ENCODE assay signal across 1 cellular context in the genomic region with DNA sequence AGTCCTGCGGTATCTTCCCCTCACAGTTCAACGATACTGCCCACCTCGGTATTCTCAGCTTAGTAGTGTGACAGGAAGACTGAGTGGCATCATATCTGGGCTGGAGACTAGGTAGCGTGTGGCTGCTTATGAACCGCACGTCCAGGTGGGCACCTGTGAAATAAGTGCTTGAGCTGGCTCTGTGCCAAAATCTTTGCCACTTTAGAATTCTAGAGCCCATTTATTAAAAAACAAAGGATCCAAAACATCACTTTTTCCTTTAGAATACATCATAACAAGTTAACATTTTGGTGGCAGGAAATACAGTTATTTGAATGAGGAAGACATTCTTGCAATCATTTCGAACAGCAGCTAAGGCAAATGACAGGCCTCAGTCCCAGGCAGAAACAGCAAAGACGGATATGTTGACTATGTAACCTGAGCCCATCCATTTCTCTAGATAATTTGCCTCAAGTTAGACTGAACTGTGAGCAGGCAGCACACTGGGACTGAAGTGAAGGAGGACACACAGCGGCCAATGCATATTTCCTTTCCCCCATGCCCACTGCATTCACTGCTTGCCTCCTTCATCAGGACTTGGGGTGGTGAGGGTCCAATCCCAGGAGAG.
TF ChIP-seq lines count a peak whose summit lies in the region.

No MANE protein-coding gene starts in this region.

TF ChIP-seq in HEK293, 187 proteins besides CTCF, POLR2A, EP300 and RAD21 (continued from another document):
- TF ChIP-seq, protein P1, sequence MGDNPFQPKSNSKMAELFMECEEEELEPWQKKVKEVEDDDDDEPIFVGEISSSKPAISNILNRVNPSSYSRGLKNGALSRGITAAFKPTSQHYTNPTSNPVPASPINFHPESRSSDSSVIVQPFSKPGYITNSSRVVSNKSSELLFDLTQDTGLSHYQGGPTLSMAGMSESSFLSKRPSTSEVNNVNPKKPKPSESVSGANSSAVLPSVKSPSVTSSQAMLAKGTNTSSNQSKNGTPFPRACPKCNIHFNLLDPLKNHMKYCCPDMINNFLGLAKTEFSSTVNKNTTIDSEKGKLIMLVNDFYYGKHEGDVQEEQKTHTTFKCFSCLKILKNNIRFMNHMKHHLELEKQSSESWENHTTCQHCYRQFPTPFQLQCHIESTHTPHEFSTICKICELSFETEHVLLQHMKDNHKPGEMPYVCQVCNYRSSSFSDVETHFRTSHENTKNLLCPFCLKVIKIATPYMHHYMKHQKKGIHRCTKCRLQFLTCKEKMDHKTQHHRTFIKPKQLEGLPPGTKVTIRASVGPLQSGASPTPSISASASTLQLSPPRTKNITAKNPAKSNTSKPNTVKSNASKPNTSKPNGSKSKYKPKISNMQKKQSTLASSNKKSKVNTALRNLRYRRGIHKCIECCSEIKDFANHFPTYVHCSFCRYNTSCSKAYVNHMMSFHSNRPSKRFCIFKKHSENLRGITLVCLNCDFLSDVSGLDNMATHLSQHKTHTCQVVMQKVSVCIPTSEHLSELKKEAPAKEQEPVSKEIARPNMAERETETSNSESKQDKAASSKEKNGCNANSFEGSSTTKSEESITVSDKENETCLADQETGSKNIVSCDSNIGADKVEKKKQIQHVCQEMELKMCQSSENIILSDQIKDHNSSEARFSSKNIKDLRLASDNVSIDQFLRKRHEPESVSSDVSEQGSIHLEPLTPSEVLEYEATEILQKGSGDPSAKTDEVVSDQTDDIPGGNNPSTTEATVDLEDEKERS (tag by site-specific recombination; IDR thresholded peaks at IDR 0.05): no peak
- no peak for TF ChIP-seq ZNF785 (tag by site-specific recombination; IDR thresholded peaks at IDR 0.05)
- TF ChIP-seq ZNF2 (tag by site-specific recombination; IDR thresholded peaks at IDR 0.05): no peak
- no peak for TF ChIP-seq ZNF707 (tag by site-specific recombination; IDR thresholded peaks at IDR 0.05)
- peak; percentile 96 for TF ChIP-seq ZNF561 (tag by site-specific recombination; IDR thresholded peaks at IDR 0.05; ENCODE audit: borderline replicate concordance)
- no peak for TF ChIP-seq ZNF548 (tag by site-specific recombination; IDR thresholded peaks at IDR 0.05)
- TF ChIP-seq ZNF626 (tag by site-specific recombination; IDR thresholded peaks at IDR 0.05): no peak
- no peak for TF ChIP-seq KLF7 (tag by site-specific recombination; IDR thresholded peaks at IDR 0.05; ENCODE audit: borderline replicate concordance)
- no peak for TF ChIP-seq ZNF112 (tag by site-specific recombination; IDR thresholded peaks at IDR 0.05)
- TF ChIP-seq ZNF174 (tag by site-specific recombination; IDR thresholded peaks at IDR 0.05): 0 out of 2 replicates have a peak, but pooled peaks have one; percentile 14
- no peak for TF ChIP-seq EGR2 (tag by site-specific recombination; IDR thresholded peaks at IDR 0.05; ENCODE audit: low read depth)
- peak; percentile 77 for TF ChIP-seq ZEB2 (tag by site-specific recombination; IDR thresholded peaks at IDR 0.05)
- TF ChIP-seq MYNN (tag by site-specific recombination; IDR thresholded peaks at IDR 0.05; ENCODE audit: borderline replicate concordance): no peak
- no peak for TF ChIP-seq ZNF394 (tag by site-specific recombination; IDR thresholded peaks at IDR 0.05; ENCODE audit: borderline replicate concordance)
- TF ChIP-seq ZNF529 (tag by site-specific recombination; IDR thresholded peaks at IDR 0.05; ENCODE audit: insufficient replicate concordance): peak; percentile 61
- peak; percentile 75 for TF ChIP-seq ZNF366 (tag by site-specific recombination; conservative IDR thresholded peaks at IDR 0.05)
- TF ChIP-seq SCRT2 (tag by site-specific recombination; IDR thresholded peaks at IDR 0.05): no peak
- no peak for TF ChIP-seq ZNF202 (tag by site-specific recombination; IDR thresholded peaks at IDR 0.05; ENCODE audit: borderline replicate concordance)
- TF ChIP-seq ZBTB21 (tag by site-specific recombination; IDR thresholded peaks at IDR 0.05): no peak
- no peak for TF ChIP-seq ZNF311 (tag by site-specific recombination; IDR thresholded peaks at IDR 0.05; ENCODE audit: borderline replicate concordance)
- no peak for TF ChIP-seq ZBTB7A (tag by site-specific recombination; IDR thresholded peaks at IDR 0.05; ENCODE audit: low read depth)
- TF ChIP-seq ZNF747 (tag by site-specific recombination; IDR thresholded peaks at IDR 0.05): no peak
- TF ChIP-seq ZNF768 (tag by site-specific recombination; IDR thresholded peaks at IDR 0.05): peak; percentile 16; the same call in 1 of the 2 replicates
- TF ChIP-seq ZBTB20 (tag by site-specific recombination; IDR thresholded peaks at IDR 0.05): peak; percentile 45; the same call in 1 of the 2 replicates
- TF ChIP-seq TRIM28 (IDR thresholded peaks at IDR 0.05; ENCODE audit: borderline replicate concordance, low read length): peak; percentile 52; the same call in 1 of the 2 replicates
- TF ChIP-seq, protein P2, sequence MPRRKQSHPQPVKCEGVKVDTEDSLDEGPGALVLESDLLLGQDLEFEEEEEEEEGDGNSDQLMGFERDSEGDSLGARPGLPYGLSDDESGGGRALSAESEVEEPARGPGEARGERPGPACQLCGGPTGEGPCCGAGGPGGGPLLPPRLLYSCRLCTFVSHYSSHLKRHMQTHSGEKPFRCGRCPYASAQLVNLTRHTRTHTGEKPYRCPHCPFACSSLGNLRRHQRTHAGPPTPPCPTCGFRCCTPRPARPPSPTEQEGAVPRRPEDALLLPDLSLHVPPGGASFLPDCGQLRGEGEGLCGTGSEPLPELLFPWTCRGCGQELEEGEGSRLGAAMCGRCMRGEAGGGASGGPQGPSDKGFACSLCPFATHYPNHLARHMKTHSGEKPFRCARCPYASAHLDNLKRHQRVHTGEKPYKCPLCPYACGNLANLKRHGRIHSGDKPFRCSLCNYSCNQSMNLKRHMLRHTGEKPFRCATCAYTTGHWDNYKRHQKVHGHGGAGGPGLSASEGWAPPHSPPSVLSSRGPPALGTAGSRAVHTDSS (tag by site-specific recombination; IDR thresholded peaks at IDR 0.05): 0 out of 2 replicates have a peak, but pooled peaks have one; percentile 41
- peak; percentile 97 for TF ChIP-seq ZBTB17 (tag by site-specific recombination; IDR thresholded peaks at IDR 0.05)
- TF ChIP-seq ZNF37A (tag by site-specific recombination; IDR thresholded peaks at IDR 0.05): peak; percentile 83
- TF ChIP-seq, protein P3, sequence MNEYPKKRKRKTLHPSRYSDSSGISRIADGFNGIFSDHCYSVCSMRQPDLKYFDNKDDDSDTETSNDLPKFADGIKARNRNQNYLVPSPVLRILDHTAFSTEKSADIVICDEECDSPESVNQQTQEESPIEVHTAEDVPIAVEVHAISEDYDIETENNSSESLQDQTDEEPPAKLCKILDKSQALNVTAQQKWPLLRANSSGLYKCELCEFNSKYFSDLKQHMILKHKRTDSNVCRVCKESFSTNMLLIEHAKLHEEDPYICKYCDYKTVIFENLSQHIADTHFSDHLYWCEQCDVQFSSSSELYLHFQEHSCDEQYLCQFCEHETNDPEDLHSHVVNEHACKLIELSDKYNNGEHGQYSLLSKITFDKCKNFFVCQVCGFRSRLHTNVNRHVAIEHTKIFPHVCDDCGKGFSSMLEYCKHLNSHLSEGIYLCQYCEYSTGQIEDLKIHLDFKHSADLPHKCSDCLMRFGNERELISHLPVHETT (tag by site-specific recombination; IDR thresholded peaks at IDR 0.05): peak; percentile 36; the same call in 1 of the 2 replicates
- TF ChIP-seq, protein P4, sequence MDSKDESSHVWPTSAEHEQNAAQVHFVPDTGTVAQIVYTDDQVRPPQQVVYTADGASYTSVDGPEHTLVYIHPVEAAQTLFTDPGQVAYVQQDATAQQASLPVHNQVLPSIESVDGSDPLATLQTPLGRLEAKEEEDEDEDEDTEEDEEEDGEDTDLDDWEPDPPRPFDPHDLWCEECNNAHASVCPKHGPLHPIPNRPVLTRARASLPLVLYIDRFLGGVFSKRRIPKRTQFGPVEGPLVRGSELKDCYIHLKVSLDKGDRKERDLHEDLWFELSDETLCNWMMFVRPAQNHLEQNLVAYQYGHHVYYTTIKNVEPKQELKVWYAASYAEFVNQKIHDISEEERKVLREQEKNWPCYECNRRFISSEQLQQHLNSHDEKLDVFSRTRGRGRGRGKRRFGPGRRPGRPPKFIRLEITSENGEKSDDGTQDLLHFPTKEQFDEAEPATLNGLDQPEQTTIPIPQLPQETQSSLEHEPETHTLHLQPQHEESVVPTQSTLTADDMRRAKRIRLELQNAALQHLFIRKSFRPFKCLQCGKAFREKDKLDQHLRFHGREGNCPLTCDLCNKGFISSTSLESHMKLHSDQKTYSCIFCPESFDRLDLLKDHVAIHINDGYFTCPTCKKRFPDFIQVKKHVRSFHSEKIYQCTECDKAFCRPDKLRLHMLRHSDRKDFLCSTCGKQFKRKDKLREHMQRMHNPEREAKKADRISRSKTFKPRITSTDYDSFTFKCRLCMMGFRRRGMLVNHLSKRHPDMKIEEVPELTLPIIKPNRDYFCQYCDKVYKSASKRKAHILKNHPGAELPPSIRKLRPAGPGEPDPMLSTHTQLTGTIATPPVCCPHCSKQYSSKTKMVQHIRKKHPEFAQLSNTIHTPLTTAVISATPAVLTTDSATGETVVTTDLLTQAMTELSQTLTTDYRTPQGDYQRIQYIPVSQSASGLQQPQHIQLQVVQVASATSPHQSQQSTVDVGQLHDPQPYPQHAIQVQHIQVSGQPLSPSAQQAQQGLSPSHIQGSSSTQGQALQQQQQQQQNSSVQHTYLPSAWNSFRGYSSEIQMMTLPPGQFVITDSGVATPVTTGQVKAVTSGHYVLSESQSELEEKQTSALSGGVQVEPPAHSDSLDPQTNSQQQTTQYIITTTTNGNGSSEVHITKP (tag by site-specific recombination; IDR thresholded peaks at IDR 0.05): peak; percentile 48
- TF ChIP-seq ZNF660 (tag by site-specific recombination; IDR thresholded peaks at IDR 0.05): 0 out of 2 replicates have a peak, but pooled peaks have one; percentile 80
- TF ChIP-seq KLF10 (tag by site-specific recombination; IDR thresholded peaks at IDR 0.05): peak; percentile 78
- no peak for TF ChIP-seq YY1 (tag by site-specific recombination; IDR thresholded peaks at IDR 0.05)
- TF ChIP-seq GLIS1 (tag by site-specific recombination; IDR thresholded peaks at IDR 0.05): no peak
- TF ChIP-seq, protein P5, sequence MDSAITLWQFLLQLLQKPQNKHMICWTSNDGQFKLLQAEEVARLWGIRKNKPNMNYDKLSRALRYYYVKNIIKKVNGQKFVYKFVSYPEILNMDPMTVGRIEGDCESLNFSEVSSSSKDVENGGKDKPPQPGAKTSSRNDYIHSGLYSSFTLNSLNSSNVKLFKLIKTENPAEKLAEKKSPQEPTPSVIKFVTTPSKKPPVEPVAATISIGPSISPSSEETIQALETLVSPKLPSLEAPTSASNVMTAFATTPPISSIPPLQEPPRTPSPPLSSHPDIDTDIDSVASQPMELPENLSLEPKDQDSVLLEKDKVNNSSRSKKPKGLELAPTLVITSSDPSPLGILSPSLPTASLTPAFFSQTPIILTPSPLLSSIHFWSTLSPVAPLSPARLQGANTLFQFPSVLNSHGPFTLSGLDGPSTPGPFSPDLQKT (IDR thresholded peaks at IDR 0.05; ENCODE audit: borderline replicate concordance, low read depth, low read length): no peak
- TF ChIP-seq ZNF558 (tag by site-specific recombination; IDR thresholded peaks at IDR 0.05): 0 out of 2 replicates have a peak, but pooled peaks have one; percentile 15
- TF ChIP-seq, protein P6, sequence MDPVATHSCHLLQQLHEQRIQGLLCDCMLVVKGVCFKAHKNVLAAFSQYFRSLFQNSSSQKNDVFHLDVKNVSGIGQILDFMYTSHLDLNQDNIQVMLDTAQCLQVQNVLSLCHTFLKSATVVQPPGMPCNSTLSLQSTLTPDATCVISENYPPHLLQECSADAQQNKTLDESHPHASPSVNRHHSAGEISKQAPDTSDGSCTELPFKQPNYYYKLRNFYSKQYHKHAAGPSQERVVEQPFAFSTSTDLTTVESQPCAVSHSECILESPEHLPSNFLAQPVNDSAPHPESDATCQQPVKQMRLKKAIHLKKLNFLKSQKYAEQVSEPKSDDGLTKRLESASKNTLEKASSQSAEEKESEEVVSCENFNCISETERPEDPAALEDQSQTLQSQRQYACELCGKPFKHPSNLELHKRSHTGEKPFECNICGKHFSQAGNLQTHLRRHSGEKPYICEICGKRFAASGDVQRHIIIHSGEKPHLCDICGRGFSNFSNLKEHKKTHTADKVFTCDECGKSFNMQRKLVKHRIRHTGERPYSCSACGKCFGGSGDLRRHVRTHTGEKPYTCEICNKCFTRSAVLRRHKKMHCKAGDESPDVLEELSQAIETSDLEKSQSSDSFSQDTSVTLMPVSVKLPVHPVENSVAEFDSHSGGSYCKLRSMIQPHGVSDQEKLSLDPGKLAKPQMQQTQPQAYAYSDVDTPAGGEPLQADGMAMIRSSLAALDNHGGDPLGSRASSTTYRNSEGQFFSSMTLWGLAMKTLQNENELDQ (tag by site-specific recombination; IDR thresholded peaks at IDR 0.05; ENCODE audit: low read depth): no peak
- TF ChIP-seq ZNF10 (tag by site-specific recombination; IDR thresholded peaks at IDR 0.05): no peak
- TF ChIP-seq KLF1 (tag by site-specific recombination; IDR thresholded peaks at IDR 0.05): no peak
- TF ChIP-seq ZIC2 (tag by site-specific recombination; IDR thresholded peaks at IDR 0.05): no peak
- TF ChIP-seq ZFHX2 (tag by site-specific recombination; conservative IDR thresholded peaks at IDR 0.05): no peak
- TF ChIP-seq, protein P7, sequence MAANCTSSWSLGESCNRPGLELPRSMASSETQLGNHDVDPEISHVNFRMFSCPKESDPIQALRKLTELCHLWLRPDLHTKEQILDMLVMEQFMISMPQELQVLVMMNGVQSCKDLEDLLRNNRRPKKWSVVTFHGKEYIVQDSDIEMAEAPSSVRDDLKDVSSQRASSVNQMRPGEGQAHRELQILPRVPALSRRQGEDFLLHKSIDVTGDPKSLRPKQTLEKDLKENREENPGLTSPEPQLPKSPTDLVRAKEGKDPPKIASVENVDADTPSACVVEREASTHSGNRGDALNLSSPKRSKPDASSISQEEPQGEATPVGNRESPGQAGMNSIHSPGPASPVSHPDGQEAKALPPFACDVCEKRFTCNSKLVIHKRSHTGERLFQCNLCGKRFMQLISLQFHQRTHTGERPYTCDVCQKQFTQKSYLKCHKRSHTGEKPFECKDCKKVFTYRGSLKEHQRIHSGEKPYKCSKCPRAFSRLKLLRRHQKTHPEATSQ (tag by site-specific recombination; IDR thresholded peaks at IDR 0.05): no peak
- no peak for TF ChIP-seq ZNF146 (tag by site-specific recombination; IDR thresholded peaks at IDR 0.05)
